ENCODE assay signal across 13 cellular contexts in the genomic region with DNA sequence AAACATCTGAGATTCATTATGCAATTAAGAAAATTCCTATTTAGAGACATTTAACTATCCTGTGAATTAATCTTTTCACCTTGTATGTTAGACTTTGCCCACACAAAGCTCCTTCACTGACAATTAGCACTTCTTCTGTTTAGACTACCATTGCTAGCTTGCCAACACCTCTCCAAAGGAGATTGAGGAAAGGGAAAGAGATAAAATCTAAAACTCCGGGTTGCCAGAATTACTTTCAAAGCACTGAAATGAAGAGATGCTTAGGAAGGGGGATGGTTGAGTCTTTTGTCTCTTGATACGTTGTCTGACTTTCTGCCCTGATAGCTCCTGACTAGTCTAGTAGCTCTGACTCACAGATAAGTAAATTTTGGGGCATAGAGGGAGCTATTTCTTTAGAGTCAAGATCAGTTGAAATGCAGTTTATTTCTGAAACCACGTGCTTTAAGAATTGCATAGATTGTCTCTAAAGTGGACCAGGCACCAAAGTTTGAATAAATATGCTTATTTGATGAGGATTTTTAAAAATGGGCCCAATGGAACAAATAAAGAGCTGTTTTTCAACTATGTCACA.
A peak's percentile ranks its signal among the peaks of the same experiment; 100 is the strongest.
DNase-seq lines count a peak whose midpoint lies in the region; ATAC-seq and TF ChIP-seq lines count a peak whose summit lies in the region.
"Had no signal": no experiment of that assay in that cellular context is flagged by ENCODE, and none has a peak within 500 bp of the region (broad histone marks: within the 10 kb centered on the region; RNA-seq: fewer than 3 reads in every experiment).

No MANE protein-coding gene starts in this region.

- H3K4me1 ChIP-seq in Karpas-422 (ENCODE audit: low read length) (no peaks in the 10 kb centered on the region), hepatocyte (ENCODE audit: insufficient read depth) (no peaks in the 10 kb centered on the region)

- H3K9me2 ChIP-seq in Karpas-422 (replicated peaks; ENCODE audit: insufficient read depth, low read length), result 0 out of 2 replicates have a peak, but pooled peaks cover 3% of the 10 kb centered on the region
- no peaks in the 10 kb centered on the region for H3K9me2 ChIP-seq in hepatocyte (replicated peaks; ENCODE audit: insufficient read depth)

- no peak overlapping the region for H3K4me3 ChIP-seq in BJ (ENCODE audit: low read depth, low read length)
- H3K4me3 ChIP-seq in Karpas-422 (ENCODE audit: low read length), result no peak overlapping the region
- no peak overlapping the region for H3K4me3 ChIP-seq in hepatocyte
- H3K4me3 ChIP-seq: K562, skin epidermis had no signal

- H3K36me3 ChIP-seq in BJ (ENCODE audit: control insufficient read depth, insufficient read depth, low read length), result no peaks in the 10 kb centered on the region
- no peaks in the 10 kb centered on the region for H3K36me3 ChIP-seq in Karpas-422 (ENCODE audit: insufficient read depth, low read length)
- H3K36me3 ChIP-seq in hepatocyte (replicated peaks; ENCODE audit: insufficient read depth, low read depth), result no peaks in the 10 kb centered on the region

- CTCF ChIA-PET in BJ (lab: Yijun Ruan, JAX), result interaction anchor here (1.0 kb wide), 1 partner anchor 8 kb away, joined by 3 read pairs; no protein-coding TSS in a partner anchor

- no peak for DNase-seq in BJ (ENCODE audit: low read depth)
- DNase-seq in Karpas-422, result peak; percentile 46
- peak; percentile 38 for DNase-seq in amniotic epithelial cell (ENCODE audit: low read depth)
- DNase-seq in hepatocyte (ENCODE audit: low spot score), result peak; percentile 12
- DNase-seq in glomerular visceral epithelial cell (ENCODE audit: extremely low spot score), result no peak
- DNase-seq in retina, result no peak
- DNase-seq: left ventricle myocardium superior, NCI-H2171, nephron progenitor cell had no signal

- H3K79me2 ChIP-seq in Karpas-422 (ENCODE audit: low read length) (no peaks in the 10 kb centered on the region), hepatocyte (no peaks in the 10 kb centered on the region)

- POLR2A ChIA-PET in BJ (lab: Charles Lee), result interaction anchor here (0.6 kb wide), 1 partner anchor 858 kb away, joined by 3 read pairs; no protein-coding TSS in a partner anchor

- H3K9me3 ChIP-seq in Karpas-422 (ENCODE audit: low read length), result peaks cover 4% of the 10 kb centered on the region
- no peaks in the 10 kb centered on the region for H3K9me3 ChIP-seq in hepatocyte (ENCODE audit: low read depth)

- H3K4me2 ChIP-seq in Karpas-422 (ENCODE audit: low read depth, low read length, poor library complexity, severe bottlenecking), result no peak overlapping the region
- no peak overlapping the region for H3K4me2 ChIP-seq in hepatocyte

- H3K9ac ChIP-seq in Karpas-422 (ENCODE audit: low read length), result no peak overlapping the region

- WGBS in hepatocyte (ENCODE audit: low lambda C conversion rate, missing lambda C conversion rate), result 17% methylated on average over 3 of the region's 3 CpGs

- ATAC-seq in HG03097 (IDR thresholded peaks at IDR 0.05; ENCODE audit: low FRiP score, unreplicated experiment) (no peak), GM18868 (IDR thresholded peaks at IDR 0.05; ENCODE audit: unreplicated experiment) (no peak)
- ATAC-seq: K562, left ventricle myocardium superior had no signal

- H4K20me1 ChIP-seq in Karpas-422 (ENCODE audit: insufficient read depth, low read depth, low read length), result no peaks in the 10 kb centered on the region
- H4K20me1 ChIP-seq in hepatocyte (ENCODE audit: insufficient read depth, poor library complexity, severe bottlenecking), result no peaks in the 10 kb centered on the region

- peak; percentile 29 for TF ChIP-seq CTCF in BJ (IDR thresholded peaks at IDR 0.05; ENCODE audit: insufficient read depth, low read depth, low read length)
- no peak for TF ChIP-seq CTCF in hepatocyte (IDR thresholded peaks at IDR 0.05; ENCODE audit: poor library complexity)

- H3K27me3 ChIP-seq in BJ (ENCODE audit: control insufficient read depth, insufficient read depth, low read length), result no peaks in the 10 kb centered on the region
- H3K27me3 ChIP-seq in Karpas-422 (ENCODE audit: low read length), result peaks cover 2% of the 10 kb centered on the region; the same call in 1 of the 2 replicates
- no peaks in the 10 kb centered on the region for H3K27me3 ChIP-seq in hepatocyte

- H3K27ac ChIP-seq in Karpas-422 (ENCODE audit: low read length) (no peak overlapping the region), hepatocyte (no peak overlapping the region)
- H3K27ac ChIP-seq: skin epidermis had no signal

- H2AFZ ChIP-seq in Karpas-422 (ENCODE audit: low read length) (no peak overlapping the region), hepatocyte (no peak overlapping the region)

Comparison
In these comparisons a context has a peak if more than half of its experiments do, and no peak if none do; other contexts are left out.
1. DNase-seq: peak in Karpas-422 (single experiment), amniotic epithelial cell (single experiment) and hepatocyte (single experiment); none in BJ (single experiment), glomerular visceral epithelial cell (single experiment) and retina (single experiment).